Comparison of ENCODE assay signal across 8 cellular contexts in the genomic region with DNA sequence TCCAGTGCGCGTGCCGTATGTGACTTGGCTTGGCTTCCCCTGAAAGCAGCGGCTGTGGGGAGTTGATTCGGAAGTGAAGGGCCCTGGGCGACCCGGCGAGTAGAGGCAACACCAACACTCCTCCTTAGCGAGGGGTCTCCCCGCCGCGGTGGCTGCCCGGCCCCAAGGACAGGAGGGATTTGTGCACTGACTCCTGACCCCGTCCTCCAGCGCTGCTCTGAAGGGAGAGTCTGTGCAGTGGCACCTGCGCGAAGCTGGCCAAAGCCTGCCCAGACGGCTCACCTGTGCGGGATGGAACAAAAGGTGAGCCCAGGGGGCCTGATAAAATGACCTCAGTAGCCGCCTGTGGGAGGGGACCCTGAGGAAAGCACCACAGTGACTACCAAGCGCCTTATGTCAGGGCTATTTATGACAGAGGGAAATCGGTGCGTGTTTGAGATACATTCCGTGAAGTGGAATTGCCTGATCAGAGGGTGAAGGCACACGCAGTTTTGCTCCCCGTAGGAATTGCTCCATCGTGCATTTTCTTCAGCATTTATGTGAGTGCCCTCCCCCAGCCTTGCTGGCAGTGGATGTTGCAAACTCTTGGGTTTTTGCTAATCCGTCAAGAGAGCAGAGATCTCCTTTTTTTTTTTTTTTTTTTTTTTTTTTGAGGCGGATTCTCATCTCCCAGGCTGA. TPM values are rescaled to one million over a fixed set of nuclear protein-coding genes. Genes with fewer than 3 reads are reported as not detected.
DNase-seq lines count a peak whose midpoint lies in the region; ATAC-seq and TF ChIP-seq lines count a peak whose summit lies in the region.
"Not testable (repeated sequence)": the region's sequence is repeated elsewhere in the genome, so short reads cannot be mapped to it uniquely, and the experiment has no call there.

No MANE protein-coding gene starts in this region.

- ATAC-seq in GM21723 (IDR thresholded peaks at IDR 0.05; ENCODE audit: unreplicated experiment) (peak; percentile 70), HG03558 (IDR thresholded peaks at IDR 0.05; ENCODE audit: extremely low read depth, unreplicated experiment) (peak; percentile 25), gastroesophageal sphincter (peak; percentile 16)
- ATAC-seq in naive thymus-derived CD8-positive, alpha-beta T cell, result peak; percentile 71 to 74

- H3K9ac ChIP-seq in ES-I3 (ENCODE audit: low read depth, low read length), result peak overlapping the region; percentile 46; the same call in 1 of the 2 replicates

- not testable (repeated sequence) for H3K27me3 ChIP-seq in gastroesophageal sphincter, transverse colon

- peak in 1 of 4 experiments; percentile 5 for TF ChIP-seq CTCF in gastroesophageal sphincter (IDR thresholded peaks at IDR 0.05)
- not testable (repeated sequence) for TF ChIP-seq CTCF in transverse colon (IDR thresholded peaks at IDR 0.05)

- peak overlapping the region; percentile 54 to 76 for H3K4me3 ChIP-seq in gastroesophageal sphincter
- peak overlapping the region; percentile 6 to 49 (median 43) for H3K4me3 ChIP-seq in transverse colon

- H3K4me3 Mint-ChIP-seq in naive thymus-derived CD8-positive, alpha-beta T cell, result peak overlapping the region; percentile 63 to 80 (median 73)

- TF ChIP-seq POLR2A in gastroesophageal sphincter (IDR thresholded peaks at IDR 0.05); transverse colon (IDR thresholded peaks at IDR 0.05): not testable (repeated sequence)

- peak overlapping the region in 3 of 10 donors; percentile 7 to 57 (median 52) for H3K27ac Mint-ChIP-seq in naive thymus-derived CD8-positive, alpha-beta T cell

- not testable (repeated sequence) for H3K36me3 ChIP-seq in ES-I3 (ENCODE audit: insufficient read depth, low read length); gastroesophageal sphincter; transverse colon

- not testable (repeated sequence) for H3K36me3 Mint-ChIP-seq in naive thymus-derived CD8-positive, alpha-beta T cell

- not testable (repeated sequence) for TF ChIP-seq EP300 in gastroesophageal sphincter (IDR thresholded peaks at IDR 0.05); transverse colon (IDR thresholded peaks at IDR 0.05; ENCODE audit: low read depth)

- POLR2A ChIA-PET in naive thymus-derived CD8-positive, alpha-beta T cell (lab: Charles Lee), result interaction anchor here (0.7 kb wide), 1 partner anchor 20 kb away, joined by 9 read pairs; no protein-coding TSS in a partner anchor

- 0 to 1% methylated on average over 1 to 9 of the region's 29 CpGs for WGBS in gastroesophageal sphincter (ENCODE audit: low coverage in 1 of 2), 2 donors
- WGBS in transverse colon (ENCODE audit: low coverage in 1 of 2), 2 donors, result 2% methylated on average over 8 to 9 of the region's 29 CpGs

- H3K4me1 Mint-ChIP-seq in naive thymus-derived CD8-positive, alpha-beta T cell, result not testable (repeated sequence)

- in situ Hi-C loops in transverse colon (cut with MboI; ENCODE audit: low pct_ligation_motif_present in 1 of 4, low pct_unique_long_range_greater_than_20kb in 1 of 4, low sequenced_read_pairs in 3 of 4), result not testable (repeated sequence)

- not testable (repeated sequence) for H3K9me3 ChIP-seq in ES-I3 (ENCODE audit: control insufficient read depth, insufficient read depth, low read length); gastroesophageal sphincter; transverse colon

- not testable (repeated sequence) for H3K4me1 ChIP-seq in ES-I3 (ENCODE audit: insufficient read depth, low read length); transverse colon
- peaks cover 0 to 10% (median 4%) of the 10 kb centered on the region in 3 donors for H3K4me1 ChIP-seq in gastroesophageal sphincter

- peak; percentile 22 for DNase-seq in RKO (ENCODE audit: low spot score)
- DNase-seq in amniotic epithelial cell (ENCODE audit: low read depth), result peak; percentile 89
- peak in 2 of 10 donors; percentile 23 for DNase-seq in naive thymus-derived CD8-positive, alpha-beta T cell
- peak; percentile 9 for DNase-seq in transverse colon

- intact Hi-C loops in transverse colon (cut with DNase I; ENCODE audit: low total_unique reads), result not testable (repeated sequence)

- H3K27ac ChIP-seq in gastroesophageal sphincter (peak overlapping the region in 3 of 4 donors; percentile 74 to 76 (median 74)), transverse colon (peak overlapping the region; percentile 55 to 83 (median 72))

- H3K27me3 Mint-ChIP-seq in naive thymus-derived CD8-positive, alpha-beta T cell, result not testable (repeated sequence)

- H3K9me3 Mint-ChIP-seq in naive thymus-derived CD8-positive, alpha-beta T cell, result not testable (repeated sequence)

RNA-seq across cellular contexts. Expression of a gene that starts 22.5 kb away (rescaled TPM):
- total RNA-seq in gastroesophageal sphincter (not detected), transverse colon (not detected)
- under 1 TPM in 1 of 2 experiments, not detected in 1; 0.99 TPM for total RNA-seq in naive thymus-derived CD8-positive, alpha-beta T cell
- polyA plus RNA-seq in naive thymus-derived CD8-positive, alpha-beta T cell, result under 1 TPM in 2 of 3 donors, not detected in 1; 0.62 to 0.66 TPM

RNA-seq across cellular contexts. Expression of a gene that starts 34.8 kb away (rescaled TPM):
- 100 to 1,000 TPM; 250 to 604 (median 331) TPM for total RNA-seq in gastroesophageal sphincter
- 1,000 to 10,000 TPM; 1,803 to 1,897 TPM for total RNA-seq in naive thymus-derived CD8-positive, alpha-beta T cell
- polyA plus RNA-seq in naive thymus-derived CD8-positive, alpha-beta T cell, result 100 to 1,000 TPM in 2 of 3 donors, 10 to 100 TPM in 1; 97.0 to 120 (median 104) TPM
- total RNA-seq in transverse colon, result 100 to 1,000 TPM; 358 to 910 (median 594) TPM

RNA-seq across cellular contexts. Expression of a gene that starts 40.4 kb away (rescaled TPM):
- total RNA-seq in gastroesophageal sphincter, result 100 to 1,000 TPM; 281 to 400 (median 342) TPM
- total RNA-seq in naive thymus-derived CD8-positive, alpha-beta T cell, result 100 to 1,000 TPM; 219 to 225 TPM
- 100 to 1,000 TPM; 172 to 220 (median 190) TPM for polyA plus RNA-seq in naive thymus-derived CD8-positive, alpha-beta T cell
- total RNA-seq in transverse colon, result 100 to 1,000 TPM; 124 to 398 (median 270) TPM

Comparison
In these comparisons a context has a peak if more than half of its experiments do, and no peak if none do; other contexts are left out.
1. ATAC-seq: peak in every context shown above with its lines; median percentile 72 in naive thymus-derived CD8-positive, alpha-beta T cell; 70 in GM21723; 25 in HG03558; 16 in gastroesophageal sphincter.